In genomic region chr9:93598647-93599241, GRCh38 we compare ENCODE assay signal across 12 cellular contexts. TPM values are rescaled to one million over a fixed set of nuclear protein-coding genes. Genes with fewer than 3 reads are reported as not detected.
DNase-seq lines count a peak whose midpoint lies in the region; ATAC-seq and TF ChIP-seq lines count a peak whose summit lies in the region.
"Had no signal": no experiment of that assay in that cellular context is flagged by ENCODE, and none has a peak within 500 bp of the region (broad histone marks: within the 10 kb centered on the region; RNA-seq: fewer than 3 reads in every experiment).

No MANE protein-coding gene starts in this region.

- H3K9me3 Mint-ChIP-seq in activated naive CD4-positive, alpha-beta T cell treated with anti-CD3 and anti-CD28 coated beads for 36 hours: no peaks in the 10 kb centered on the region
- H3K9me3 Mint-ChIP-seq: dendritic cell treated with granulocyte-macrophage colony-stimulating factor and Interleukin-4, amounts not matched to agents 40 ng/mL and 50 ng/mL, for 4 days had no signal

- no peak overlapping the region for H3K27ac Mint-ChIP-seq in activated naive CD4-positive, alpha-beta T cell treated with anti-CD3 and anti-CD28 coated beads for 36 hours
- H3K27ac Mint-ChIP-seq: dendritic cell treated with granulocyte-macrophage colony-stimulating factor and Interleukin-4, amounts not matched to agents 40 ng/mL and 50 ng/mL, for 4 days had no signal

- H3K27ac ChIP-seq in right cardiac atrium (ENCODE audit: low read length): peak overlapping the region; percentile 1
- no peak overlapping the region for H3K27ac ChIP-seq in thoracic aorta

- H3K27me3 ChIP-seq in right cardiac atrium (ENCODE audit: control insufficient read depth, insufficient read depth): no peaks in the 10 kb centered on the region
- no peaks in the 10 kb centered on the region for H3K27me3 ChIP-seq in thoracic aorta (replicated peaks; ENCODE audit: insufficient read depth)

- peak; percentile 21 to 77 for ATAC-seq in right cardiac atrium
- peak; percentile 38 for ATAC-seq in thoracic aorta (ENCODE audit: insufficient number of reproducible peaks, low FRiP score, low read depth)
- no peak for ATAC-seq in GM19455 (IDR thresholded peaks at IDR 0.05; ENCODE audit: unreplicated experiment)
- no peak for ATAC-seq in GM21447 (IDR thresholded peaks at IDR 0.05; ENCODE audit: unreplicated experiment)
- ATAC-seq in GM21786 (IDR thresholded peaks at IDR 0.05; ENCODE audit: unreplicated experiment): no peak

- H3K4me1 ChIP-seq in right cardiac atrium (ENCODE audit: control insufficient read depth, insufficient read depth, low read length): peaks cover 23% of the 10 kb centered on the region
- H3K4me1 ChIP-seq in thoracic aorta (ENCODE audit: control insufficient read depth in 1 of 2, low read depth in 2 of 2): peaks cover 4 to 20% of the 10 kb centered on the region in 2 donors

- 51% methylated on average over 11 of the region's 11 CpGs for WGBS in right cardiac atrium

- H3K36me3 Mint-ChIP-seq in activated naive CD4-positive, alpha-beta T cell treated with anti-CD3 and anti-CD28 coated beads for 36 hours (ENCODE audit: low read depth): peaks cover 2% of the 10 kb centered on the region

- TF ChIP-seq CTCF in thoracic aorta (IDR thresholded peaks at IDR 0.05): no peak

- H3K4me1 Mint-ChIP-seq in activated naive CD4-positive, alpha-beta T cell treated with anti-CD3 and anti-CD28 coated beads for 36 hours (ENCODE audit: low read depth): peaks cover 50% of the 10 kb centered on the region

- CTCF ChIA-PET in activated naive CD4-positive, alpha-beta T cell treated with anti-CD3 and anti-CD28 coated beads for 36 hours (lab: Charles Lee): interaction anchor here (0.7 kb wide), 1 partner anchor 10 kb away, joined by 3 read pairs; no protein-coding TSS in a partner anchor

- DNase-seq in activated naive CD4-positive, alpha-beta T cell treated with anti-CD3 and anti-CD28 coated beads for 36 hours: peak; percentile 25
- no peak for DNase-seq in activated naive CD4-positive, alpha-beta T cell treated with Interleukin-2 at 50 U/mL for 16 hours
- DNase-seq in activated T-cell treated with anti-CD3 and anti-CD28 coated beads, Interleukin-2, amount 50 U/mL, for 48 hours: peak; percentile 14 to 15
- DNase-seq in right cardiac atrium: peak in 1 of 3 donors; percentile 55
- DNase-seq in thoracic aorta (ENCODE audit: low spot score): no peak
- DNase-seq: hypothalamus; NCI-H226; stimulated activated naive CD4-positive, alpha-beta T cell treated with Interleukin-2 at 50 U/mL for 16 hours had no signal

- no peak overlapping the region for H3K4me3 Mint-ChIP-seq in activated naive CD4-positive, alpha-beta T cell treated with anti-CD3 and anti-CD28 coated beads for 36 hours
- H3K4me3 Mint-ChIP-seq: dendritic cell treated with granulocyte-macrophage colony-stimulating factor and Interleukin-4, amounts not matched to agents 40 ng/mL and 50 ng/mL, for 4 days had no signal

- H3K4me3 ChIP-seq in right cardiac atrium (ENCODE audit: low read length) (no peak overlapping the region), thoracic aorta (no peak overlapping the region)

- intact Hi-C loops in activated naive CD4-positive, alpha-beta T cell treated with anti-CD3 and anti-CD28 coated beads for 36 hours (cut with micrococcal nuclease): no loop called here
- intact Hi-C loops in right cardiac atrium (cut with DNase I): no loop called here

- H3K27me3 Mint-ChIP-seq in activated naive CD4-positive, alpha-beta T cell treated with anti-CD3 and anti-CD28 coated beads for 36 hours (ENCODE audit: low read depth): no peaks in the 10 kb centered on the region
- H3K27me3 Mint-ChIP-seq: dendritic cell treated with granulocyte-macrophage colony-stimulating factor and Interleukin-4, amounts not matched to agents 40 ng/mL and 50 ng/mL, for 4 days had no signal

- no peaks in the 10 kb centered on the region for H3K36me3 ChIP-seq in thoracic aorta

- no peaks in the 10 kb centered on the region for H3K9me3 ChIP-seq in right cardiac atrium (ENCODE audit: control insufficient read depth, low read length)
- no peaks in the 10 kb centered on the region for H3K9me3 ChIP-seq in thoracic aorta

RNA-seq across cellular contexts. Expression of gene PHF2, which starts 22.4 kb away (rescaled TPM):
- 10 to 100 TPM; 14.4 to 16.6 TPM for total RNA-seq in activated naive CD4-positive, alpha-beta T cell treated with anti-CD3 and anti-CD28 coated beads for 36 hours
- total RNA-seq in right cardiac atrium (10 to 100 TPM; 31.1 to 32.4 (median 31.6) TPM), thoracic aorta (10 to 100 TPM; 29.9 to 36.6 TPM)
- 28.3 TPM for polyA plus RNA-seq in right cardiac atrium

Comparison
In these comparisons a context has a peak if more than half of its experiments do, and no peak if none do; other contexts are left out.
1. DNase-seq: peak in activated naive CD4-positive, alpha-beta T cell treated with anti-CD3 and anti-CD28 coated beads for 36 hours (single experiment) and activated T-cell treated with anti-CD3 and anti-CD28 coated beads, Interleukin-2, amount 50 U/mL, for 48 hours (2 of 2); none in activated naive CD4-positive, alpha-beta T cell treated with Interleukin-2 at 50 U/mL for 16 hours (single experiment) and thoracic aorta (single experiment).
2. ATAC-seq: peak in right cardiac atrium (2 of 2) and thoracic aorta (single experiment); none in GM19455 (single experiment), GM21447 (single experiment) and GM21786 (single experiment).